ENCODE assay signal across 9 cellular contexts in genomic region chr4:6943012-6943869, GRCh38. TPM values are rescaled to one million over a fixed set of nuclear protein-coding genes. Genes with fewer than 3 reads are reported as not detected.
A peak's percentile ranks its signal among the peaks of the same experiment; 100 is the strongest.
DNase-seq lines count a peak whose midpoint lies in the region; ATAC-seq, FAIRE-seq and TF ChIP-seq lines count a peak whose summit lies in the region.
"Had no signal": no experiment of that assay in that cellular context is flagged by ENCODE, and none has a peak within 500 bp of the region (broad histone marks: within the 10 kb centered on the region; RNA-seq: fewer than 3 reads in every experiment).

No MANE protein-coding gene starts in this region.

- H3K4me1 Mint-ChIP-seq in central memory CD8-positive, alpha-beta T cell, result peaks cover 63% of the 10 kb centered on the region

- H3K4me2 ChIP-seq in A549, result peak overlapping the region; percentile 75

- peak overlapping the region; percentile 94 for H3K27ac Mint-ChIP-seq in central memory CD8-positive, alpha-beta T cell (ENCODE audit: low read depth)

- peak overlapping the region; percentile 79 for H3K4me3 Mint-ChIP-seq in central memory CD8-positive, alpha-beta T cell

- 77% methylated on average over 19 of the region's 19 CpGs for WGBS in A549 (ENCODE audit: missing lambda C conversion rate)

- no peaks in the 10 kb centered on the region for H3K36me3 ChIP-seq in HUES48 (ENCODE audit: control insufficient read depth, insufficient read depth, low read length)
- H3K36me3 ChIP-seq in muscle layer of duodenum (ENCODE audit: control insufficient read depth in 1 of 2, insufficient read depth in 2 of 2, low read length in 2 of 2), result no peaks in the 10 kb centered on the region

- no peak for TF ChIP-seq CTCF in A549 (IDR thresholded peaks at IDR 0.05)

- peaks cover 4% of the 10 kb centered on the region for H3K36me3 Mint-ChIP-seq in central memory CD8-positive, alpha-beta T cell (ENCODE audit: insufficient read depth)

- TF ChIP-seq RAD21 in A549 (conservative IDR thresholded peaks at IDR 0.05 in 1 of 2, IDR thresholded peaks at IDR 0.05 in 1 of 2), result no peak

- no peak for TF ChIP-seq EP300 in A549 (IDR thresholded peaks at IDR 0.05)

- H3K9ac ChIP-seq in HUES48 (ENCODE audit: low read depth, low read length), result no peak overlapping the region

- H3K4me1 ChIP-seq in A549 (peaks cover 62% of the 10 kb centered on the region), HUES48 (ENCODE audit: control insufficient read depth, insufficient read depth, low read length) (peaks cover 52% of the 10 kb centered on the region), muscle layer of duodenum (ENCODE audit: control insufficient read depth in 1 of 2, insufficient read depth in 2 of 2, low read length in 2 of 2) (peaks cover 8 to 23% of the 10 kb centered on the region in 2 donors)

- peak; percentile 15 to 48; a peak in 3 of 6 replicates for ATAC-seq in A549
- ATAC-seq in central memory CD8-positive, alpha-beta T cell (replicated peaks; ENCODE audit: extremely low read depth, poor library complexity, severe bottlenecking), result no peak
- ATAC-seq in HG03196 (IDR thresholded peaks at IDR 0.05; ENCODE audit: unreplicated experiment), result no peak

- POLR2A ChIA-PET in A549 (lab: Yijun Ruan, JAX), result interaction anchor here (1.5 to 1.6 kb wide), 2 partner anchors 44 to 125 kb away, joined by 5 to 7 read pairs; partner anchors contain the start of gene GRPEL1

- no peak for TF ChIP-seq POLR2A in A549 (IDR thresholded peaks at IDR 0.05; ENCODE audit: low read length)

- peak overlapping the region; percentile 72 to 84 for H3K27ac ChIP-seq in A549
- peak overlapping the region; percentile 44 for H3K27ac ChIP-seq in HUES48 (ENCODE audit: low read depth, low read length)
- peak overlapping the region; percentile 86 for H3K27ac ChIP-seq in muscle layer of duodenum (ENCODE audit: low read length)

- CTCF ChIA-PET in A549 (lab: Yijun Ruan, JAX), result interaction anchor here (1.5 kb wide), 1 partner anchor 31 kb away, joined by 4 read pairs; no protein-coding TSS in a partner anchor

- no peaks in the 10 kb centered on the region for H3K27me3 Mint-ChIP-seq in central memory CD8-positive, alpha-beta T cell

- DNase-seq in A549 (ENCODE audit: low read depth in 1 of 2, low spot score in 1 of 2), result no peak
- no peak for DNase-seq in central memory CD8-positive, alpha-beta T cell (ENCODE audit: low spot score in 2 of 2)
- DNase-seq in DMS 273 treated with DMSO at 0.1 percent for 48 hours (lab: John Stamatoyannopoulos, UW), result no peak
- no peak for DNase-seq in GM03348 (ENCODE audit: low spot score)
- no peak for DNase-seq in urothelium cell line (ENCODE audit: low spot score)
- DNase-seq: NCI-H510A treated with DMSO at 0.1 percent for 48 hours had no signal

- FAIRE-seq in A549 (lab: Jason Lieb, UNC) (no peak), urothelium cell line (lab: Jason Lieb, UNC) (no peak)

- H3K4me3 ChIP-seq in A549 (no peak overlapping the region), HUES48 (ENCODE audit: low read depth, low read length) (no peak overlapping the region), muscle layer of duodenum (ENCODE audit: low read depth in 1 of 2, low read length in 2 of 2) (peak overlapping the region in 1 of 2 donors; percentile 16)

- H3K27me3 ChIP-seq in HUES48 (ENCODE audit: control insufficient read depth, insufficient read depth, low read length) (no peaks in the 10 kb centered on the region), muscle layer of duodenum (ENCODE audit: low read depth, low read length) (no peaks in the 10 kb centered on the region)

- H3K9me3 Mint-ChIP-seq in central memory CD8-positive, alpha-beta T cell, result no peaks in the 10 kb centered on the region

- H3K9me3 ChIP-seq in A549 (no peaks in the 10 kb centered on the region), HUES48 (ENCODE audit: control insufficient read depth, insufficient read depth, low read length) (no peaks in the 10 kb centered on the region), muscle layer of duodenum (ENCODE audit: control insufficient read depth in 1 of 2, low read length in 2 of 2) (no peaks in the 10 kb centered on the region)

TF ChIP-seq in A549, 52 proteins besides CTCF, POLR2A, EP300 and RAD21:
- peak; percentile 36 for TF ChIP-seq ZFP36 (IDR thresholded peaks at IDR 0.05; ENCODE audit: borderline replicate concordance, partially characterized antibody)
- no peak for TF ChIP-seq JUN (IDR thresholded peaks at IDR 0.05)

RNA-seq across cellular contexts. Expression of gene TBC1D14, which starts 33.6 kb away (rescaled TPM):
- polyA plus RNA-seq in A549 (2011; rRNA removed), result 35.8 and 39.0 TPM in 2 replicates
- polyA plus RNA-seq in A549 (2012; cell fraction: cytosol; rRNA removed), result 29.8 and 36.1 TPM in 2 replicates
- polyA plus RNA-seq in A549 (2012; cell fraction: nucleus; rRNA removed), result 25.3 and 31.9 TPM in 2 replicates
- polyA plus RNA-seq in A549 (2017; fragmentation: RNase III; extraction: RNeasy Plus Mini Kit Qiagen cat#74134 plus additional on column Dnase treatment), result 25.4 to 30.2 TPM (median 28.3 TPM) in 3 replicates
- 37.2 and 39.4 TPM in 2 replicates for polyA minus RNA-seq in A549 (2011; rRNA and poly(A)+ RNA removed)

Comparison
In these comparisons a context has a peak if more than half of its experiments do, and no peak if none do; other contexts are left out.
1. ATAC-seq: peak in A549 (2 of 2); none in central memory CD8-positive, alpha-beta T cell (single experiment) and HG03196 (single experiment).
2. Peak in every context shown above with its lines, with median percentiles within 50 percentile points of each other: H3K27ac ChIP-seq.